Comparison of ENCODE assay signal across 2 cellular contexts in genomic region chr3:47193871-47194859, GRCh38.
A peak's percentile ranks its signal among the peaks of the same experiment; 100 is the strongest.
TF ChIP-seq lines count a peak whose summit lies in the region.

No MANE protein-coding gene starts in this region.

TF ChIP-seq in IMR-90, 13 proteins besides CTCF, POLR2A, EP300 and RAD21:
- no peak for TF ChIP-seq CHD1 (IDR thresholded peaks at IDR 0.05; ENCODE audit: low read depth, low read length)

TF ChIP-seq in K562, 482 proteins besides CTCF, POLR2A, EP300 and RAD21:
- no peak for TF ChIP-seq ARID1B (IDR thresholded peaks at IDR 0.05)
- peak; percentile 24; the same call in 1 of the 2 replicates for TF ChIP-seq TAL1 (IDR thresholded peaks at IDR 0.05)
- no peak for TF ChIP-seq TCFL5 (CRISPR knock-in tag; conservative IDR thresholded peaks at IDR 0.05)
- no peak for TF ChIP-seq ZNF324 (CRISPR knock-in tag; IDR thresholded peaks at IDR 0.05)
- TF ChIP-seq RNF219 (CRISPR knock-in tag; IDR thresholded peaks at IDR 0.05) = no peak
- peak; percentile 85 for TF ChIP-seq ZNF121 (CRISPR knock-in tag; conservative IDR thresholded peaks at IDR 0.05)
- no peak for TF ChIP-seq MCM3 (IDR thresholded peaks at IDR 0.05)
- TF ChIP-seq CBFA2T3 (IDR thresholded peaks at IDR 0.05) = peak; percentile 84
- peak; percentile 52 to 83; a peak in 3 of 4 replicates for TF ChIP-seq TRIM24 (IDR thresholded peaks at IDR 0.05)
- TF ChIP-seq HMBOX1 (IDR thresholded peaks at IDR 0.05) = no peak
- no peak for TF ChIP-seq POLR2B (IDR thresholded peaks at IDR 0.05; ENCODE audit: low read depth, partially characterized antibody)
- no peak for TF ChIP-seq HSF4 (CRISPR knock-in tag; IDR thresholded peaks at IDR 0.05; ENCODE audit: borderline replicate concordance)
- TF ChIP-seq SRSF1 (IDR thresholded peaks at IDR 0.05; ENCODE audit: low read depth, low read length) = no peak
- no peak for TF ChIP-seq EWSR1 (IDR thresholded peaks at IDR 0.05; ENCODE audit: borderline replicate concordance, low read depth, partially characterized antibody)
- TF ChIP-seq SMARCC2 (IDR thresholded peaks at IDR 0.05; ENCODE audit: low read depth) = no peak
- TF ChIP-seq NFIC (IDR thresholded peaks at IDR 0.05) = 0 out of 2 replicates have a peak, but pooled peaks have one; percentile 4
- TF ChIP-seq CBFA2T2 (conservative IDR thresholded peaks at IDR 0.05) = peak; percentile 75
- peak in 1 of 2 experiments; percentile 81; a peak in 2 of 3 replicates for TF ChIP-seq CBX3 (IDR thresholded peaks at IDR 0.05; ENCODE audit: borderline replicate concordance in 1 of 2, low read length in 2 of 2)
- peak; percentile 68 for TF ChIP-seq RBM25 (IDR thresholded peaks at IDR 0.05; ENCODE audit: low read depth, low read length, severe bottlenecking)
- no peak for TF ChIP-seq TBL1XR1 (IDR thresholded peaks at IDR 0.05; ENCODE audit: low read length in 2 of 2)
- no peak for TF ChIP-seq ZNF239 (CRISPR knock-in tag; IDR thresholded peaks at IDR 0.05)
- TF ChIP-seq NCOR1 (IDR thresholded peaks at IDR 0.05) = peak; percentile 35; the same call in 1 of the 2 replicates
- TF ChIP-seq CEBPB (tag; IDR thresholded peaks at IDR 0.05) = 0 out of 2 replicates have a peak, but pooled peaks have one; percentile 14
- no peak for TF ChIP-seq GTF2A2 (tag; IDR thresholded peaks at IDR 0.05)
- no peak for TF ChIP-seq DPF2 (IDR thresholded peaks at IDR 0.05)
- TF ChIP-seq TFAM (CRISPR knock-in tag; conservative IDR thresholded peaks at IDR 0.05) = no peak
